In genomic region chr6:44737349-44737748, GRCh38 we compare ENCODE assay signal across 24 cellular contexts.
"Had no signal": no experiment of that assay in that cellular context is flagged by ENCODE, and none has a peak within 500 bp of the region (broad histone marks: within the 10 kb centered on the region; RNA-seq: fewer than 3 reads in every experiment).

No MANE protein-coding gene starts in this region.

- H3K4me3 ChIP-seq: heart right ventricle, lower lobe of right lung, pancreas, psoas muscle, right atrium auricular region, spleen, tibial artery had no signal

- H3K27ac ChIP-seq: pancreas, psoas muscle, right atrium auricular region, spleen, tibial artery had no signal

- DNase-seq: activated CD4-positive, alpha-beta memory T cell treated with anti-CD3 and anti-CD28 coated beads, Interleukin-2, amount 10 ng/mL, durations not matched to agents 7 days and 5 days; activated effector memory CD4-positive, alpha-beta T cell treated with Interleukin-2 at 50 U/mL for 16 hours; activated naive CD4-positive, alpha-beta T cell treated with anti-CD3 and anti-CD28 coated beads, Interleukin-2, amount 10 ng/mL, durations not matched to agents 7 days and 5 days; activated naive CD8-positive, alpha-beta T cell treated with anti-CD3 and anti-CD28 coated beads, Interleukin-2, amount 50 U/mL, for 24 hours; activated T-cell treated with anti-CD3 and anti-CD28 coated beads, Interleukin-2, amount 50 U/mL, for 72 hours; anterior cingulate cortex; effector CD4-positive, alpha-beta T cell; foreskin fibroblast; heart right ventricle; kidney; lower lobe of right lung; naive B cell; pancreas; psoas muscle; spleen; stimulated activated CD4-positive, alpha-beta T cell treated with anti-CD3 and anti-CD28 coated beads, Interleukin-4, amount 100 ng/mL, for 1 hour; stimulated activated naive CD8-positive, alpha-beta T cell treated with anti-CD3 and anti-CD28 coated beads, Interleukin-15, Interleukin-2, amounts not matched to agents 100 U/mL and 50 U/mL, for 24 hours; tibial artery had no signal

- H3K36me3 ChIP-seq: heart right ventricle, lower lobe of right lung, pancreas, right atrium auricular region, spleen, tibial artery had no signal

- H3K4me3 Mint-ChIP-seq: activated CD4-positive, alpha-beta memory T cell treated with anti-CD3 and anti-CD28 coated beads, Interleukin-2, amount 10 ng/mL, durations not matched to agents 7 days and 5 days; activated CD4-positive, alpha-beta T cell treated with anti-CD3 and anti-CD28 coated beads, Interleukin-2, amount 10 ng/mL, durations not matched to agents 24 days and 14 days; activated naive CD4-positive, alpha-beta T cell treated with anti-CD3 and anti-CD28 coated beads, Interleukin-2, amount 10 ng/mL, durations not matched to agents 7 days and 5 days; activated naive CD8-positive, alpha-beta T cell treated with anti-CD3 and anti-CD28 coated beads, Interleukin-2, amount 50 U/mL, for 24 hours; activated T-cell treated with anti-CD3 and anti-CD28 coated beads, Interleukin-2, amount 50 U/mL, for 72 hours; brain; dendritic cell treated with granulocyte-macrophage colony-stimulating factor and Interleukin-4, amounts not matched to agents 40 ng/mL and 50 ng/mL, for 4 days; naive B cell had no signal

- H3K27me3 Mint-ChIP-seq: activated CD4-positive, alpha-beta memory T cell treated with anti-CD3 and anti-CD28 coated beads, Interleukin-2, amount 10 ng/mL, durations not matched to agents 7 days and 5 days; activated CD4-positive, alpha-beta T cell treated with anti-CD3 and anti-CD28 coated beads, Interleukin-2, amount 10 ng/mL, durations not matched to agents 24 days and 14 days; dendritic cell treated with granulocyte-macrophage colony-stimulating factor and Interleukin-4, amounts not matched to agents 40 ng/mL and 50 ng/mL, for 4 days had no signal

- H3K9me3 ChIP-seq: heart right ventricle, lower lobe of right lung, pancreas, psoas muscle, right atrium auricular region, spleen, tibial artery had no signal

- H3K27me3 ChIP-seq: pancreas, right atrium auricular region, spleen, tibial artery had no signal

- H3K9me3 Mint-ChIP-seq: activated CD4-positive, alpha-beta memory T cell treated with anti-CD3 and anti-CD28 coated beads, Interleukin-2, amount 10 ng/mL, durations not matched to agents 7 days and 5 days; activated CD4-positive, alpha-beta T cell treated with anti-CD3 and anti-CD28 coated beads, Interleukin-2, amount 10 ng/mL, durations not matched to agents 24 days and 14 days; activated naive CD4-positive, alpha-beta T cell treated with anti-CD3 and anti-CD28 coated beads, Interleukin-2, amount 10 ng/mL, durations not matched to agents 7 days and 5 days; activated naive CD8-positive, alpha-beta T cell treated with anti-CD3 and anti-CD28 coated beads, Interleukin-2, amount 50 U/mL, for 24 hours; activated T-cell treated with anti-CD3 and anti-CD28 coated beads, Interleukin-2, amount 50 U/mL, for 72 hours; dendritic cell treated with granulocyte-macrophage colony-stimulating factor and Interleukin-4, amounts not matched to agents 40 ng/mL and 50 ng/mL, for 4 days had no signal

- H3K36me3 Mint-ChIP-seq: activated naive CD4-positive, alpha-beta T cell treated with anti-CD3 and anti-CD28 coated beads, Interleukin-2, amount 10 ng/mL, durations not matched to agents 7 days and 5 days; brain; naive B cell had no signal

- H3K27ac Mint-ChIP-seq: activated CD4-positive, alpha-beta memory T cell treated with anti-CD3 and anti-CD28 coated beads, Interleukin-2, amount 10 ng/mL, durations not matched to agents 7 days and 5 days; activated CD4-positive, alpha-beta T cell treated with anti-CD3 and anti-CD28 coated beads, Interleukin-2, amount 10 ng/mL, durations not matched to agents 24 days and 14 days; activated naive CD4-positive, alpha-beta T cell treated with anti-CD3 and anti-CD28 coated beads, Interleukin-2, amount 10 ng/mL, durations not matched to agents 7 days and 5 days; activated naive CD8-positive, alpha-beta T cell treated with anti-CD3 and anti-CD28 coated beads, Interleukin-2, amount 50 U/mL, for 24 hours; activated T-cell treated with anti-CD3 and anti-CD28 coated beads, Interleukin-2, amount 50 U/mL, for 72 hours; dendritic cell treated with granulocyte-macrophage colony-stimulating factor and Interleukin-4, amounts not matched to agents 40 ng/mL and 50 ng/mL, for 4 days had no signal

- FAIRE-seq: endometrium, kidney, pancreas had no signal

- H3K4me1 ChIP-seq: pancreas, psoas muscle, right atrium auricular region, spleen had no signal

- H3K4me1 Mint-ChIP-seq: activated naive CD4-positive, alpha-beta T cell treated with anti-CD3 and anti-CD28 coated beads, Interleukin-2, amount 10 ng/mL, durations not matched to agents 7 days and 5 days; naive B cell had no signal

- ATAC-seq: activated CD4-positive, CD25-positive, alpha-beta regulatory T cell treated with anti-CD3 and anti-CD28 coated beads, Interleukin-2, amount 50 U/mL, for 24 hours; activated naive CD8-positive, alpha-beta T cell treated with anti-CD3 and anti-CD28 coated beads, Interleukin-2, amount 50 U/mL, for 24 hours; activated T-cell treated with anti-CD3 and anti-CD28 coated beads, Interleukin-2, amount 50 U/mL, for 72 hours; heart right ventricle; lower lobe of right lung; psoas muscle; stimulated activated naive CD8-positive, alpha-beta T cell treated with anti-CD3 and anti-CD28 coated beads, Interleukin-15, Interleukin-2, amounts not matched to agents 100 U/mL and 50 U/mL, for 24 hours had no signal
